28 cellular contexts compared by ENCODE assay signal in the genomic region with DNA sequence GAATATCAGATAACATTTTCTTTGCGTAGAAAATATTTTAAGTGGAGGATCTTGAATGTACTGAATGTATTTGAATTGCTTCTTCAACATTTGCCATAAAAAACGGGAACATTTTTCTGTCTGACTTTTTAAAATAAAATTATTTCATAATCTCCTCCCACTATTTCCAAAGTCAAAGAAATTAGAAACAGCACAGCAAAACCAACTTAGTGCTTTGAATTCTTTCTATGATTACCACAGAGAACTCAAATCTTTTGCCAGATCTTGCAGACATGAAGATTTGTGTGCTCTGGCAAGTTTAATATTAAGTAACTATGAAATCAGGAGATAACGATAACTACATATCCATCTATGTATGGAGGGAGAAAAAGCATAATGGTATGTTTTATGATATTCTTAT.
"Had no signal": no experiment of that assay in that cellular context is flagged by ENCODE, and none has a peak within 500 bp of the region (broad histone marks: within the 10 kb centered on the region; RNA-seq: fewer than 3 reads in every experiment).

No MANE protein-coding gene starts in this region.

- H3K9ac ChIP-seq: neural progenitor cell, parathyroid adenoma had no signal

- H3K36me3 ChIP-seq: left ventricle myocardium inferior, neural progenitor cell, neutrophil, right atrium auricular region, stomach, suprapubic skin, thoracic aorta, tibial artery, upper lobe of right lung had no signal

- H3K4me2 ChIP-seq: neural progenitor cell had no signal

- H3K4me3 ChIP-seq: left ventricle myocardium inferior, lung, neural progenitor cell, right atrium auricular region, skin epidermis, stomach, suprapubic skin, thoracic aorta, tibial artery, upper lobe of right lung had no signal

- DNase-seq: hypothalamus; immature natural killer cell; kidney; left ventricle myocardium inferior; mesendoderm; naive B cell; natural killer cell; nephron progenitor cell; occipital lobe; stimulated activated CD4-positive, alpha-beta T cell treated with anti-CD3 and anti-CD28 coated beads, Interleukin-12 subunit alpha, Interleukin-12 subunit beta, amount 100 ng/mL, for 4 hours; stimulated activated CD4-positive, alpha-beta T cell treated with anti-CD3 and anti-CD28 coated beads, Interleukin-15, amount 100 ng/mL, for 24 hours; stimulated activated CD4-positive, alpha-beta T cell treated with anti-CD3 and anti-CD28 coated beads, Interleukin-2, amount 100 ng/mL, for 24 hours; stimulated activated CD4-positive, alpha-beta T cell treated with anti-CD3 and anti-CD28 coated beads, Interleukin-4, amount 100 ng/mL, for 1 hour; stimulated activated naive B cell treated with anti-CD40 and anti-IgM and Interleukin-4, amounts not matched to agents 10 μg/mL and 1 μg/mL and 100 μg/mL, for 72 hours; stimulated activated naive CD8-positive, alpha-beta T cell treated with anti-CD3 and anti-CD28 coated beads, Interleukin-15, Interleukin-2, amounts not matched to agents 100 U/mL and 50 U/mL, for 24 hours; stomach; tibial artery; trophoblast cell; upper lobe of right lung had no signal

- H3K79me2 ChIP-seq: parathyroid adenoma had no signal

- H3K27me3 ChIP-seq: neural progenitor cell, neutrophil, right atrium auricular region, stomach, suprapubic skin, tibial artery, upper lobe of right lung had no signal

- H3K9me3 ChIP-seq: left ventricle myocardium inferior, neutrophil, right atrium auricular region, suprapubic skin, thoracic aorta, tibial artery, upper lobe of right lung had no signal

- H3K4me1 ChIP-seq: left ventricle myocardium inferior, neural progenitor cell, parathyroid adenoma, right atrium auricular region, stomach, suprapubic skin, tibial artery, upper lobe of right lung had no signal

- H3K27ac ChIP-seq: left ventricle myocardium inferior, neural progenitor cell, neutrophil, parathyroid adenoma, right atrium auricular region, skin epidermis, stomach, suprapubic skin, thoracic aorta, tibial artery, upper lobe of right lung had no signal

- H2AFZ ChIP-seq: neural progenitor cell, parathyroid adenoma had no signal

- ATAC-seq: natural killer cell; sciatic nerve; stimulated activated naive B cell treated with anti-CD40 and anti-IgM and Interleukin-4, amounts not matched to agents 10 μg/mL and 1 μg/mL and 100 μg/mL, for 72 hours; stimulated activated naive CD8-positive, alpha-beta T cell treated with anti-CD3 and anti-CD28 coated beads, Interleukin-15, Interleukin-2, amounts not matched to agents 100 U/mL and 50 U/mL, for 24 hours; upper lobe of right lung had no signal
